ENCODE assay signal across 23 cellular contexts in the genomic region with DNA sequence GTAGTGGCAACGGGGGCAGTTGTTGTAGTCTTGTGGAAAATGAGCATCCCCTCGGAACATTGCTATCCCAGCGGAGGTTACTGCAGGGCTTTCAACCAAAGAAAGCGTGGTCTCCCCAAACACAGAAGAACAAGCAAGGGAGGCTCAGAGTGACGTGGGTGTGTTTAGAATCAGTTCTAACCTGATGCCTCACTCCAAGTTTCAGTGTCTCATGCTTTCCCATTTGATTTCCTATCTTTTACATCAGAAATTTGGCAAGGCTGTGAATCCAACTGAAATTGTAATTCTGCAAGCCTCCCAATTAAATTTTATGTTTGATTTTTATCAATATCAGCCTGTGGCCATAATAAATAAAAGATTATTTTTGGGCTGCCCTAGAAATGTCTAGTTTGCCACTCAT.
A peak's percentile ranks its signal among the peaks of the same experiment; 100 is the strongest.
DNase-seq lines count a peak whose midpoint lies in the region; ATAC-seq, FAIRE-seq and TF ChIP-seq lines count a peak whose summit lies in the region.
"Had no signal": no experiment of that assay in that cellular context is flagged by ENCODE, and none has a peak within 500 bp of the region (broad histone marks: within the 10 kb centered on the region; RNA-seq: fewer than 3 reads in every experiment).

No MANE protein-coding gene starts in this region.

- H4K5ac ChIP-seq in H1 (ENCODE audit: insufficient read length, low read depth, low read length): no peak overlapping the region

- no peak overlapping the region for H2BK5ac ChIP-seq in H1 (ENCODE audit: low read depth, low read length)

- H2AK5ac ChIP-seq in H1 (ENCODE audit: low read depth, low read length): no peak overlapping the region

- WGBS in H1 (ENCODE audit: extremely low coverage in 1 of 2, insufficient coverage in 1 of 2, insufficient read length in 1 of 2, insufficient replicate concordance in 2 of 2, low coverage in 1 of 2, low lambda C conversion rate in 2 of 2, missing lambda C conversion rate in 1 of 2), 2 experiments: 89% methylated on average over 5 of the region's 5 CpGs; no CpG with 5 or more reads in 1 of the 2 experiments

- no peak for TF ChIP-seq RAD21 in H1 (IDR thresholded peaks at IDR 0.05 in 1 of 2, conservative IDR thresholded peaks at IDR 0.05 in 1 of 2; ENCODE audit: low read depth in 2 of 2, low read length in 2 of 2)

- H3K14ac ChIP-seq in H1 (ENCODE audit: insufficient read length): no peak overlapping the region

- H3K9me3 ChIP-seq in OCI-LY1 (ENCODE audit: low read length) (no peaks in the 10 kb centered on the region), H1 (ENCODE audit: insufficient read depth in 2 of 2, low read depth in 1 of 2, low read length in 1 of 2) (no peaks in the 10 kb centered on the region)
- H3K9me3 ChIP-seq: BE2C had no signal

- no peak overlapping the region for H2BK120ac ChIP-seq in H1 (replicated peaks; ENCODE audit: low read depth, low read length)

- H2BK15ac ChIP-seq in H1 (ENCODE audit: low read length): no peak overlapping the region

- H4K91ac ChIP-seq in H1 (replicated peaks; ENCODE audit: insufficient read length, low read length): no peak overlapping the region

- CTCF ChIA-PET in H1 (lab: Charles Lee; ENCODE audit: partially characterized antibody): interaction anchor here (1.0 kb wide), 1 partner anchor 487 kb away, joined by 8 read pairs; no protein-coding TSS in a partner anchor

- H4K8ac ChIP-seq in H1 (ENCODE audit: extremely low read depth, insufficient read depth, low read length): no peak overlapping the region

- no peaks in the 10 kb centered on the region for H3F3A ChIP-seq in OCI-LY1 (ENCODE audit: insufficient read depth, low read length)

- no peak overlapping the region for H3K23ac ChIP-seq in H1 (ENCODE audit: insufficient read length)

- no peak for FAIRE-seq in H1 (lab: Jason Lieb, UNC)
- FAIRE-seq: HepG2 had no signal

- H3K27me3 ChIP-seq in OCI-LY1 (ENCODE audit: insufficient read depth, low read length) (no peaks in the 10 kb centered on the region), H1 (replicated peaks in 1 of 4; ENCODE audit: control insufficient read depth in 3 of 4, extremely low read depth in 1 of 4, insufficient read depth in 3 of 4, low read length in 3 of 4) (no peaks in the 10 kb centered on the region)
- H3K27me3 ChIP-seq: BE2C had no signal

- ATAC-seq in GM21526 (IDR thresholded peaks at IDR 0.05; ENCODE audit: low FRiP score, unreplicated experiment): no peak
- ATAC-seq: HepG2, Panc1 had no signal

- no peak overlapping the region for H3K18ac ChIP-seq in H1 (ENCODE audit: extremely low read depth, low read length)

- H4K20me1 ChIP-seq in OCI-LY1 (ENCODE audit: insufficient read depth, low read length) (no peaks in the 10 kb centered on the region), H1 (replicated peaks in 1 of 2; ENCODE audit: control insufficient read depth in 1 of 2, insufficient read depth in 2 of 2, low read length in 2 of 2) (no peaks in the 10 kb centered on the region)

- H3K27ac ChIP-seq in OCI-LY1 (ENCODE audit: low read depth, low read length, poor library complexity, severe bottlenecking) (peak overlapping the region; percentile 94), H1 (ENCODE audit: low read depth, low read length) (no peak overlapping the region)
- H3K27ac ChIP-seq: HL-60 had no signal

- H2AFZ ChIP-seq in OCI-LY1 (ENCODE audit: low read length) (no peak overlapping the region), H1 (ENCODE audit: low read length) (0 out of 2 replicates have a peak overlapping the region, but pooled peaks have one; percentile 33)

- H2BK20ac ChIP-seq in H1 (ENCODE audit: low read length): no peak overlapping the region

- H3K4me3 ChIP-seq in AG10803 (ENCODE audit: low read length) (no peak overlapping the region), OCI-LY1 (ENCODE audit: low read depth, low read length, poor library complexity, severe bottlenecking) (no peak overlapping the region), H1 (ENCODE audit: extremely low read depth in 1 of 4, insufficient read depth in 2 of 4, low read depth in 3 of 4, low read length in 4 of 4) (no peak overlapping the region)

- TF ChIP-seq CTCF in AG10803 (conservative IDR thresholded peaks at IDR 0.05; ENCODE audit: low read length): no peak
- TF ChIP-seq CTCF in OCI-LY1 (IDR thresholded peaks at IDR 0.05; ENCODE audit: low read length): no peak
- TF ChIP-seq CTCF in H1 (IDR thresholded peaks at IDR 0.05; ENCODE audit: control extremely low read depth in 1 of 3, insufficient read depth in 1 of 3, low read depth in 1 of 3, low read length in 3 of 3): no peak

- no peaks in the 10 kb centered on the region for H3K23me2 ChIP-seq in H1 (ENCODE audit: low read depth, low read length)

- no peaks in the 10 kb centered on the region for H3K9me2 ChIP-seq in OCI-LY1 (ENCODE audit: low read depth, low read length)

- peak overlapping the region; percentile 27; the same call in 1 of the 2 replicates for H3K9ac ChIP-seq in OCI-LY1 (ENCODE audit: low read length)
- H3K9ac ChIP-seq in H1 (replicated peaks in 1 of 4; ENCODE audit: extremely low read depth in 1 of 4, low read depth in 3 of 4, low read length in 3 of 4): no peak overlapping the region

- peak overlapping the region; percentile 33; the same call in 1 of the 2 replicates for H3K4me2 ChIP-seq in OCI-LY1 (ENCODE audit: low read length)
- no peak overlapping the region for H3K4me2 ChIP-seq in H1 (ENCODE audit: insufficient read depth in 1 of 2, low read depth in 2 of 2, low read length in 2 of 2)

- DNase-seq in AG10803 (ENCODE audit: low read depth) (peak; percentile 24), EH (ENCODE audit: low read depth) (peak; percentile 10), H1 (ENCODE audit: low read depth in 1 of 2, low spot score in 2 of 2) (no peak), NCI-H1694 (lab: John Stamatoyannopoulos, UW) (no peak), KG1 (lab: John Stamatoyannopoulos, UW) (no peak)
- no peak for DNase-seq in activated CD4-positive, alpha-beta T cell treated with anti-CD3 and anti-CD28 coated beads for 1 hour
- DNase-seq: BE2C; CD4-positive, alpha-beta T cell; COR-L47; DMS 273 treated with DMSO at 0.1 percent for 48 hours; DMS79 treated with DMSO at 0.1 percent for 48 hours; H9; HFFc6; NCI-H1694 treated with DMSO at 0.1 percent for 48 hours; NCI-H446 treated with DMSO at 0.1 percent for 48 hours; NCI-H526 treated with DMSO at 0.1 percent for 48 hours; SIG-M5; T-helper 1 cell had no signal

- H3K4me1 ChIP-seq in OCI-LY1 (ENCODE audit: insufficient read depth, low read length, severe bottlenecking) (peaks cover 70% of the 10 kb centered on the region), H1 (replicated peaks in 1 of 4; ENCODE audit: control insufficient read depth in 3 of 4, insufficient read depth in 4 of 4, low read length in 3 of 4) (peaks cover 0 to 2% (median 0%) of the 10 kb centered on the region in 4 experiments; a peak in 1 of 7 replicates)
- H3K4me1 ChIP-seq: BE2C had no signal

- no peaks in the 10 kb centered on the region for H3K79me1 ChIP-seq in H1 (ENCODE audit: low read depth, low read length)

- TF ChIP-seq POLR2A in H1 (IDR thresholded peaks at IDR 0.05; ENCODE audit: control extremely low read depth in 1 of 2, low read depth in 2 of 2, low read length in 2 of 2): no peak

- TF ChIP-seq EP300 in H1 (IDR thresholded peaks at IDR 0.05; ENCODE audit: borderline replicate concordance in 1 of 2, low read depth in 2 of 2, low read length in 2 of 2): no peak

- H3K79me2 ChIP-seq in OCI-LY1 (ENCODE audit: insufficient read depth, low read length) (no peaks in the 10 kb centered on the region), H1 (ENCODE audit: control insufficient read depth in 1 of 2, insufficient read depth in 2 of 2, low read length in 2 of 2) (no peaks in the 10 kb centered on the region)

- H3K36me3 ChIP-seq in OCI-LY1 (ENCODE audit: insufficient read depth, low read length) (no peaks in the 10 kb centered on the region; the same call in 1 of the 2 replicates), H1 (ENCODE audit: control insufficient read depth in 2 of 4, insufficient read depth in 4 of 4, low read length in 3 of 4) (no peaks in the 10 kb centered on the region)
- H3K36me3 ChIP-seq: BE2C had no signal

- H2BK12ac ChIP-seq in H1 (ENCODE audit: low read depth, low read length): no peak overlapping the region

- POLR2A ChIA-PET in H1 (lab: Charles Lee; ENCODE audit: partially characterized antibody): no interaction called here

- H3K56ac ChIP-seq in H1 (replicated peaks; ENCODE audit: insufficient read length, low read depth, low read length): no peak overlapping the region

- H3K4ac ChIP-seq in H1 (replicated peaks; ENCODE audit: insufficient read length, low read depth, low read length): no peak overlapping the region

TF ChIP-seq in H1, 55 proteins besides CTCF, POLR2A, EP300 and RAD21:
- TF ChIP-seq TCF12 (IDR thresholded peaks at IDR 0.05; ENCODE audit: low read depth, low read length): no peak

Comparison
In these comparisons a context has a peak if more than half of its experiments do, and no peak if none do; other contexts are left out.
1. DNase-seq: peak in AG10803 (single experiment) and EH (single experiment); none in H1 (0 of 2), activated CD4-positive, alpha-beta T cell treated with anti-CD3 and anti-CD28 coated beads for 1 hour (single experiment), NCI-H1694 (single experiment) and KG1 (single experiment).